In genomic region chr21:38660333-38661295, GRCh38 we compare ENCODE assay signal across 1 cellular context.
TF ChIP-seq lines count a peak whose summit lies in the region.

No MANE protein-coding gene starts in this region.

TF ChIP-seq in GM12878, 131 proteins besides CTCF, POLR2A, EP300 and RAD21 (continued from another document):
- no peak for TF ChIP-seq RELB (IDR thresholded peaks at IDR 0.05; ENCODE audit: low read depth)
- no peak for TF ChIP-seq CBFB (IDR thresholded peaks at IDR 0.05; ENCODE audit: low read depth)
- TF ChIP-seq RB1 (IDR thresholded peaks at IDR 0.05; ENCODE audit: borderline replicate concordance) = no peak
- no peak for TF ChIP-seq MTA2 (IDR thresholded peaks at IDR 0.05; ENCODE audit: low read depth)
- no peak for TF ChIP-seq ZBTB4 (CRISPR knock-in tag; IDR thresholded peaks at IDR 0.05)
- no peak for TF ChIP-seq ZSCAN29 (IDR thresholded peaks at IDR 0.05)
- TF ChIP-seq MYC (IDR thresholded peaks at IDR 0.05; ENCODE audit: insufficient read depth, insufficient read length, insufficient replicate concordance, low read length, severe bottlenecking) = no peak
- no peak for TF ChIP-seq USF1 (IDR thresholded peaks at IDR 0.05; ENCODE audit: borderline replicate concordance, extremely low read length, insufficient read depth, low read depth, low read length)
- no peak for TF ChIP-seq SRF (IDR thresholded peaks at IDR 0.05; ENCODE audit: low read depth in 2 of 2, low read length in 2 of 2)
- TF ChIP-seq FOXK2 (IDR thresholded peaks at IDR 0.05) = no peak
- no peak for TF ChIP-seq ZNF274 (IDR thresholded peaks at IDR 0.05; ENCODE audit: insufficient read depth, insufficient read length)
